In the genomic region with DNA sequence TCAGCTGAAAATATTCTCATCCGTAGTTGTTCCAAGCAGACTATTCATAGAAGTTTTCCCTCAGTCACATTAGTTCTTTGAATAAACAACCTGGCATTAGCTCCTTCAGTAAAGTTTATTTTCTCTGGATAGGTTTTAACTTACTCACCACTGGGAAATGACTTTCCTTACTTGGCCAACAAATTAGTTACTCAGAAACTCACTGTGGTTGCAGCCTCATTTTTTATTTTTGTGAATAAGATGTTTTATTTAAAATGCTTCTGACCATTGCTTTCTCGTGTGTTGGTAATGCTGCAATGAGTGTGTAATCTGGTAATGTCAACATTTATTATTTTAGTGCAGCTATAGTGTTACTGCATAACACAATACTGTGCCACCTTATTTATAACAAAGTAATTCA, we compare ENCODE assay signal across 24 cellular contexts.
DNase-seq lines count a peak whose midpoint lies in the region; ATAC-seq and TF ChIP-seq lines count a peak whose summit lies in the region.
"Had no signal": no experiment of that assay in that cellular context is flagged by ENCODE, and none has a peak within 500 bp of the region (broad histone marks: within the 10 kb centered on the region; RNA-seq: fewer than 3 reads in every experiment).

No MANE protein-coding gene starts in this region.

- H3K9me3 Mint-ChIP-seq in Caco-2 (ENCODE audit: unreplicated experiment): no peaks in the 10 kb centered on the region
- H3K9me3 Mint-ChIP-seq: activated B cell treated with CpG ODN at 0.5 μM for 24 hours; central memory CD8-positive, alpha-beta T cell had no signal

- POLR2A ChIA-PET in Caco-2 (lab: Charles Lee): no interaction called here

- in situ Hi-C loops in Caki2 (cut with HindIII; ENCODE audit: low pct_unique_long_range_greater_than_20kb, low sequenced_read_pairs): no loop called here

- H3K27me3 ChIP-seq in Caco-2 (replicated peaks; ENCODE audit: control insufficient read depth, insufficient read depth, low read length): no peaks in the 10 kb centered on the region
- H3K27me3 ChIP-seq: neutrophil, SJSA1, vagina had no signal

- TF ChIP-seq CTCF in fibroblast of pulmonary artery (IDR thresholded peaks at IDR 0.05; ENCODE audit: low read length, missing control alignments): no peak
- no peak for TF ChIP-seq CTCF in Caco-2 (IDR thresholded peaks at IDR 0.05; ENCODE audit: insufficient read depth in 1 of 2, low read depth in 1 of 2, low read length in 1 of 2, severe bottlenecking in 1 of 2, unreplicated experiment in 1 of 2)

- H3K27ac Mint-ChIP-seq in Caco-2 (ENCODE audit: unreplicated experiment): no peak overlapping the region
- H3K27ac Mint-ChIP-seq: activated B cell treated with CpG ODN at 0.5 μM for 24 hours; activated T-helper 1 cell treated with anti-CD3 and anti-CD28 coated beads, Interleukin-12 subunit alpha, Interleukin-12 subunit beta, Interleukin-2, Interleukin-4 antibody, amounts not matched to agents 30 ng/mL and 10 ng/mL and 1 ng/mL, durations not matched to agents 14 hours and 24 hours and 36 hours; T-helper 17 cell had no signal

- no peaks in the 10 kb centered on the region for H3K9me3 ChIP-seq in Caco-2
- H3K9me3 ChIP-seq: neutrophil, SJSA1, vagina had no signal

- H3K4me3 Mint-ChIP-seq in Caco-2 (ENCODE audit: unreplicated experiment): no peak overlapping the region
- H3K4me3 Mint-ChIP-seq: activated B cell treated with CpG ODN at 0.5 μM for 24 hours; activated T-helper 1 cell treated with anti-CD3 and anti-CD28 coated beads, Interleukin-12 subunit alpha, Interleukin-12 subunit beta, Interleukin-2, Interleukin-4 antibody, amounts not matched to agents 30 ng/mL and 10 ng/mL and 1 ng/mL, durations not matched to agents 14 hours and 24 hours and 36 hours; central memory CD8-positive, alpha-beta T cell; T-helper 17 cell had no signal

- no peaks in the 10 kb centered on the region for H3K27me3 Mint-ChIP-seq in Caco-2 (ENCODE audit: insufficient read depth, unreplicated experiment)
- H3K27me3 Mint-ChIP-seq: activated B cell treated with CpG ODN at 0.5 μM for 24 hours; central memory CD8-positive, alpha-beta T cell; T-helper 17 cell had no signal

- H3K36me3 Mint-ChIP-seq in Caco-2 (ENCODE audit: insufficient read depth, unreplicated experiment): no peaks in the 10 kb centered on the region

- no peak overlapping the region for H3K4me3 ChIP-seq in fibroblast of pulmonary artery (replicated peaks; ENCODE audit: low read depth, low read length)
- no peak overlapping the region for H3K4me3 ChIP-seq in skeletal muscle cell (ENCODE audit: low read depth, low read length)
- no peak overlapping the region for H3K4me3 ChIP-seq in Caco-2 (ENCODE audit: low read depth, low read length)
- H3K4me3 ChIP-seq: PC-9, SJSA1, skin epidermis, vagina had no signal

- H3K4me1 ChIP-seq in Caco-2: no peaks in the 10 kb centered on the region
- H3K4me1 ChIP-seq: SJSA1 had no signal

- no TSS peak for BruUV-seq in Caco-2 (replicated peaks; lab: Mats Ljungman, UMichigan)

- no peaks in the 10 kb centered on the region for H3K4me1 Mint-ChIP-seq in Caco-2 (ENCODE audit: low read depth, unreplicated experiment)
- H3K4me1 Mint-ChIP-seq: activated B cell treated with CpG ODN at 0.5 μM for 24 hours; central memory CD8-positive, alpha-beta T cell; T-helper 17 cell had no signal

- intact Hi-C loops in head of caudate nucleus (cut with DNase I) (no loop called here), Caco-2 (cut with micrococcal nuclease; ENCODE audit: unreplicated experiment) (no loop called here)

- no peak for ATAC-seq in GM18520 (IDR thresholded peaks at IDR 0.05; ENCODE audit: unreplicated experiment)
- ATAC-seq: T-helper 17 cell had no signal

- DNase-seq in Caki2 (ENCODE audit: low read depth) (peak; percentile 22), amniotic stem cell (lab: John Stamatoyannopoulos, UW) (peak; percentile 23), fibroblast of pulmonary artery (ENCODE audit: low read depth) (peak; percentile 33), skeletal muscle cell (ENCODE audit: low read depth) (peak; percentile 38), midbrain (lab: John Stamatoyannopoulos, UW) (no peak), head of caudate nucleus (no peak), Caco-2 (no peak)
- DNase-seq: activated B cell treated with CpG ODN at 0.5 μM for 24 hours; activated CD8-positive, alpha-beta memory T cell treated with anti-CD3 and anti-CD28 coated beads for 24 hours; effector CD8-positive, alpha-beta T cell; GDM1; NCI-H1417 treated with DMSO at 0.1 percent for 48 hours; NCI-H2171; NCI-H774; PC-9; stimulated activated CD4-positive, alpha-beta T cell treated with anti-CD3 and anti-CD28 coated beads, Interleukin-4, amount 100 ng/mL, for 1 hour; T-helper 17 cell had no signal

- H3K36me3 ChIP-seq in Caco-2 (ENCODE audit: control insufficient read depth, insufficient read depth, low read length): no peaks in the 10 kb centered on the region
- H3K36me3 ChIP-seq: neutrophil, SJSA1, vagina had no signal

- CTCF ChIA-PET in Caco-2 (lab: Charles Lee): no interaction called here

Comparison
In these comparisons a context has a peak if more than half of its experiments do, and no peak if none do; other contexts are left out.
1. DNase-seq: peak in Caki2 (single experiment), amniotic stem cell (single experiment), fibroblast of pulmonary artery (single experiment) and skeletal muscle cell (single experiment); none in midbrain (single experiment), head of caudate nucleus (0 of 42) and Caco-2 (0 of 2).